In the genomic region with DNA sequence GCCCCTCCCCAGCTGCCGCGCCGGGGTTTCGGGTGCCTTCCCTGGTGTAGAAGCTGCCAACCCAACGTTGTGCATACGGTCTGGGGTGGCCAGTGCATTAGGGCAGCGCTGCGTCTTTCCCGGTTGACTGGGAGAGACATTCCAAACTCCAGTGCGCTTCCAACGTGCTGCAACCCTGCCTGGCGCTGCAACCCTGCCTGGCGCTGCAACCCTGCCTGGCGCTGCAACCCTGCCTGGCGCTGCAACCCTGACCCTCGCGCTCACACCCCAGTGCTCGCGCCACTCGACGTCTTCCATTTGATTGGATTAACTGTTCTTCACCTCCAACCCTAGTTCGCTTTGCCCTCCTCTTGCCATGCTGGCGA, we compare ENCODE assay signal across 9 cellular contexts. TPM values are rescaled to one million over a fixed set of nuclear protein-coding genes. Genes with fewer than 3 reads are reported as not detected.
DNase-seq lines count a peak whose midpoint lies in the region; ATAC-seq and TF ChIP-seq lines count a peak whose summit lies in the region.
"Had no signal": no experiment of that assay in that cellular context is flagged by ENCODE, and none has a peak within 500 bp of the region (broad histone marks: within the 10 kb centered on the region; RNA-seq: fewer than 3 reads in every experiment).

No MANE protein-coding gene starts in this region.

- peaks cover 18% of the 10 kb centered on the region for H3K4me1 ChIP-seq in lower lobe of right lung

- H3K27me3 Mint-ChIP-seq in activated T-cell treated with anti-CD3 and anti-CD28 coated beads, Interleukin-2, amount 50 U/mL, for 72 hours (ENCODE audit: low read depth) = peaks cover 67% of the 10 kb centered on the region
- H3K27me3 Mint-ChIP-seq in activated T-cell treated with anti-CD3 and anti-CD28 coated beads, Interleukin-2, amount 50 U/mL, for 4 hours (ENCODE audit: low read depth) = peaks cover 52% of the 10 kb centered on the region
- H3K27me3 Mint-ChIP-seq in chondrocyte (ENCODE audit: low read depth) (peaks cover 55% of the 10 kb centered on the region), type B pancreatic cell (peaks cover 70% of the 10 kb centered on the region)

- H3K27me3 ChIP-seq in lower lobe of right lung (ENCODE audit: low read depth) = peaks cover 63% of the 10 kb centered on the region

- peak overlapping the region; percentile 58 to 66 for H3K4me3 Mint-ChIP-seq in activated T-cell treated with anti-CD3 and anti-CD28 coated beads, Interleukin-2, amount 50 U/mL, for 72 hours
- H3K4me3 Mint-ChIP-seq in activated T-cell treated with anti-CD3 and anti-CD28 coated beads, Interleukin-2, amount 50 U/mL, for 4 hours = no peak overlapping the region
- peak overlapping the region; percentile 59 for H3K4me3 Mint-ChIP-seq in chondrocyte (ENCODE audit: unreplicated experiment)
- peak overlapping the region; percentile 87 for H3K4me3 Mint-ChIP-seq in type B pancreatic cell

- intact Hi-C loops in lower lobe of right lung (cut with DNase I) = loop anchor here (10.0 kb wide), 1 partner anchor 60 kb away; no protein-coding TSS in a partner anchor

- no peak for DNase-seq in activated T-cell treated with anti-CD3 and anti-CD28 coated beads, Interleukin-2, amount 50 U/mL, for 72 hours
- no peak for DNase-seq in activated T-cell treated with anti-CD3 and anti-CD28 coated beads, Interleukin-2, amount 50 U/mL, for 4 hours
- DNase-seq in chondrocyte (ENCODE audit: low spot score) (no peak), lower lobe of right lung (no peak), type B pancreatic cell (ENCODE audit: extremely low spot score, unreplicated experiment) (no peak), HEK293T (ENCODE audit: extremely low spot score) (no peak), NCI-H82 (lab: John Stamatoyannopoulos, UW) (no peak), NOMO-1 treated with dmso at 0.1 percent for 144 hours (lab: John Stamatoyannopoulos, UW; ENCODE audit: unreplicated experiment) (no peak)

- peak overlapping the region; percentile 53 for H3K4me3 ChIP-seq in lower lobe of right lung

- no peak for ATAC-seq in activated T-cell treated with anti-CD3 and anti-CD28 coated beads, Interleukin-2, amount 50 U/mL, for 72 hours (replicated peaks in 1 of 2)
- no peak for ATAC-seq in activated T-cell treated with anti-CD3 and anti-CD28 coated beads, Interleukin-2, amount 50 U/mL, for 4 hours
- peak in 1 of 2 donors; percentile 3 for ATAC-seq in lower lobe of right lung

- POLR2A ChIA-PET in HEK293T (lab: Yijun Ruan, JAX) = interaction anchor here (1.0 to 3.9 kb wide), 7 partner anchors 46 to 232 kb away, joined by 3 to 24 read pairs (median 4); a partner anchor contains a TSS

- TF ChIP-seq CTCF in chondrocyte (IDR thresholded peaks at IDR 0.05) = no peak
- no peak for TF ChIP-seq CTCF in lower lobe of right lung (IDR thresholded peaks at IDR 0.05)
- TF ChIP-seq CTCF in type B pancreatic cell (conservative IDR thresholded peaks at IDR 0.05) = no peak

- CTCF ChIA-PET in HEK293T (lab: Yijun Ruan, JAX) = interaction anchor here (0.6 to 1.6 kb wide), 4 partner anchors 39 to 151 kb away, joined by 3 to 5 read pairs (median 4); a partner anchor contains a TSS

- no peaks in the 10 kb centered on the region for H3K36me3 Mint-ChIP-seq in activated T-cell treated with anti-CD3 and anti-CD28 coated beads, Interleukin-2, amount 50 U/mL, for 72 hours (ENCODE audit: insufficient read depth in 2 of 2)
- H3K36me3 Mint-ChIP-seq in activated T-cell treated with anti-CD3 and anti-CD28 coated beads, Interleukin-2, amount 50 U/mL, for 4 hours (ENCODE audit: insufficient read depth) = no peaks in the 10 kb centered on the region
- peaks cover 4% of the 10 kb centered on the region for H3K36me3 Mint-ChIP-seq in chondrocyte (ENCODE audit: low read depth)
- H3K36me3 Mint-ChIP-seq in type B pancreatic cell = no peaks in the 10 kb centered on the region

- H3K36me3 ChIP-seq in lower lobe of right lung = no peaks in the 10 kb centered on the region

- H3K27ac ChIP-seq in lower lobe of right lung = no peak overlapping the region

- peaks cover 17% of the 10 kb centered on the region for H3K4me1 Mint-ChIP-seq in activated T-cell treated with anti-CD3 and anti-CD28 coated beads, Interleukin-2, amount 50 U/mL, for 72 hours (ENCODE audit: low read depth)
- H3K4me1 Mint-ChIP-seq in activated T-cell treated with anti-CD3 and anti-CD28 coated beads, Interleukin-2, amount 50 U/mL, for 4 hours (ENCODE audit: low read depth) = peaks cover 7% of the 10 kb centered on the region
- H3K4me1 Mint-ChIP-seq in chondrocyte (ENCODE audit: low read depth) (peaks cover 6% of the 10 kb centered on the region), type B pancreatic cell (ENCODE audit: unreplicated experiment) (peaks cover 13% of the 10 kb centered on the region)

- H3K9me3 ChIP-seq in lower lobe of right lung = no peaks in the 10 kb centered on the region

- no peaks in the 10 kb centered on the region for H3K9me3 Mint-ChIP-seq in activated T-cell treated with anti-CD3 and anti-CD28 coated beads, Interleukin-2, amount 50 U/mL, for 72 hours
- no peaks in the 10 kb centered on the region for H3K9me3 Mint-ChIP-seq in activated T-cell treated with anti-CD3 and anti-CD28 coated beads, Interleukin-2, amount 50 U/mL, for 4 hours
- H3K9me3 Mint-ChIP-seq in chondrocyte (ENCODE audit: low read depth) (no peaks in the 10 kb centered on the region), type B pancreatic cell (no peaks in the 10 kb centered on the region)

- no peak overlapping the region for H3K27ac Mint-ChIP-seq in activated T-cell treated with anti-CD3 and anti-CD28 coated beads, Interleukin-2, amount 50 U/mL, for 72 hours
- no peak overlapping the region for H3K27ac Mint-ChIP-seq in chondrocyte (ENCODE audit: unreplicated experiment)
- H3K27ac Mint-ChIP-seq in type B pancreatic cell = no peak overlapping the region

TF ChIP-seq in HEK293T, 16 proteins besides CTCF, POLR2A, EP300 and RAD21:
- no peak for TF ChIP-seq FOXA1 (IDR thresholded peaks at IDR 0.05)
- no peak for TF ChIP-seq CTBP1 (IDR thresholded peaks at IDR 0.05; ENCODE audit: borderline replicate concordance)
- TF ChIP-seq LEF1 (IDR thresholded peaks at IDR 0.05; ENCODE audit: borderline replicate concordance) = no peak
- TF ChIP-seq HDGF (IDR thresholded peaks at IDR 0.05; ENCODE audit: borderline replicate concordance) = no peak
- TF ChIP-seq NFRKB (IDR thresholded peaks at IDR 0.05) = no peak
- TF ChIP-seq ELF4 (IDR thresholded peaks at IDR 0.05) = no peak
- no peak for TF ChIP-seq ARNT (IDR thresholded peaks at IDR 0.05)
- no peak for TF ChIP-seq FOXM1 (IDR thresholded peaks at IDR 0.05; ENCODE audit: borderline replicate concordance)
- TF ChIP-seq BHLHE40 (IDR thresholded peaks at IDR 0.05; ENCODE audit: borderline replicate concordance) = no peak
- TF ChIP-seq FOXK2 (IDR thresholded peaks at IDR 0.05) = no peak
- TF ChIP-seq SP1 (IDR thresholded peaks at IDR 0.05) = no peak
- TF ChIP-seq TARDBP (IDR thresholded peaks at IDR 0.05) = no peak
- TF ChIP-seq ZNF384 (IDR thresholded peaks at IDR 0.05) = no peak
- TF ChIP-seq SUZ12 (IDR thresholded peaks at IDR 0.05) = no peak
- TF ChIP-seq, protein P1, sequence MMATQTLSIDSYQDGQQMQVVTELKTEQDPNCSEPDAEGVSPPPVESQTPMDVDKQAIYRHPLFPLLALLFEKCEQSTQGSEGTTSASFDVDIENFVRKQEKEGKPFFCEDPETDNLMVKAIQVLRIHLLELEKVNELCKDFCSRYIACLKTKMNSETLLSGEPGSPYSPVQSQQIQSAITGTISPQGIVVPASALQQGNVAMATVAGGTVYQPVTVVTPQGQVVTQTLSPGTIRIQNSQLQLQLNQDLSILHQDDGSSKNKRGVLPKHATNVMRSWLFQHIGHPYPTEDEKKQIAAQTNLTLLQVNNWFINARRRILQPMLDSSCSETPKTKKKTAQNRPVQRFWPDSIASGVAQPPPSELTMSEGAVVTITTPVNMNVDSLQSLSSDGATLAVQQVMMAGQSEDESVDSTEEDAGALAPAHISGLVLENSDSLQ (IDR thresholded peaks at IDR 0.05) = no peak
- TF ChIP-seq L3MBTL2 (conservative IDR thresholded peaks at IDR 0.05) = no peak; the same call in 1 of the 2 replicates

RNA-seq across cellular contexts. Expression of a gene that starts 0.5 kb away (rescaled TPM):
- under 1 TPM; 0.17 to 0.21 TPM for total RNA-seq in activated T-cell treated with anti-CD3 and anti-CD28 coated beads, Interleukin-2, amount 50 U/mL, for 72 hours
- under 1 TPM in 1 of 3 donors, not detected in 2; 0.18 TPM for total RNA-seq in activated T-cell treated with anti-CD3 and anti-CD28 coated beads, Interleukin-2, amount 50 U/mL, for 4 hours
- not detected in 3 replicates for total RNA-seq in chondrocyte
- total RNA-seq in lower lobe of right lung = 0.62 TPM
- 4.3 and 11.6 TPM in 2 replicates for total RNA-seq in type B pancreatic cell (ENCODE audit: low replicate concordance)
- total RNA-seq: LHCN-M2 had no signal

RNA-seq across cellular contexts. Expression of a gene that starts 22.8 kb away (rescaled TPM):
- not detected for total RNA-seq in activated T-cell treated with anti-CD3 and anti-CD28 coated beads, Interleukin-2, amount 50 U/mL, for 72 hours
- total RNA-seq in activated T-cell treated with anti-CD3 and anti-CD28 coated beads, Interleukin-2, amount 50 U/mL, for 4 hours = not detected
- not detected in 3 replicates for total RNA-seq in chondrocyte
- not detected for total RNA-seq in lower lobe of right lung
- 119 and 193 TPM in 2 replicates for total RNA-seq in type B pancreatic cell (ENCODE audit: low replicate concordance)
- total RNA-seq: LHCN-M2 had no signal

RNA-seq across cellular contexts. Expression of a gene that starts 46.2 kb away (rescaled TPM):
- total RNA-seq in activated T-cell treated with anti-CD3 and anti-CD28 coated beads, Interleukin-2, amount 50 U/mL, for 72 hours = 1,000 to 10,000 TPM; 2,404 to 2,458 TPM
- 1,000 to 10,000 TPM; 1,373 to 1,742 (median 1,506) TPM for total RNA-seq in activated T-cell treated with anti-CD3 and anti-CD28 coated beads, Interleukin-2, amount 50 U/mL, for 4 hours
- total RNA-seq in chondrocyte = 572 to 1,015 TPM (median 990 TPM) in 3 replicates
- 943 TPM for total RNA-seq in lower lobe of right lung
- total RNA-seq in type B pancreatic cell (ENCODE audit: low replicate concordance) = 677 and 972 TPM in 2 replicates

RNA-seq across cellular contexts. Expression of a gene that starts 51.6 kb away (rescaled TPM):
- total RNA-seq in activated T-cell treated with anti-CD3 and anti-CD28 coated beads, Interleukin-2, amount 50 U/mL, for 72 hours = under 1 TPM; 0.86 to 0.99 TPM
- total RNA-seq in activated T-cell treated with anti-CD3 and anti-CD28 coated beads, Interleukin-2, amount 50 U/mL, for 4 hours = under 1 TPM; 0.86 to 0.98 (median 0.92) TPM
- total RNA-seq in chondrocyte (8.1 to 22.0 TPM (median 18.8 TPM) in 3 replicates), lower lobe of right lung (92.5 TPM), type B pancreatic cell (ENCODE audit: low replicate concordance) (169 and 505 TPM in 2 replicates)
- total RNA-seq: LHCN-M2 had no signal

Comparison
In these comparisons a context has a peak if more than half of its experiments do, and no peak if none do; other contexts are left out.
1. RNA of a gene that starts 22.8 kb away (total RNA-seq): 119 to 193 TPM in type B pancreatic cell; not detected in activated T-cell treated with anti-CD3 and anti-CD28 coated beads, Interleukin-2, amount 50 U/mL, for 72 hours, not detected in activated T-cell treated with anti-CD3 and anti-CD28 coated beads, Interleukin-2, amount 50 U/mL, for 4 hours, not detected in chondrocyte and not detected in lower lobe of right lung (single experiment); every median in the first group is over 100 times any median in the second.